In genomic region chr19:53102701-53103140, GRCh38 we compare ENCODE assay signal across 8 cellular contexts. TPM values are rescaled to one million over a fixed set of nuclear protein-coding genes. Genes with fewer than 3 reads are reported as not detected.
DNase-seq lines count a peak whose midpoint lies in the region; ATAC-seq and TF ChIP-seq lines count a peak whose summit lies in the region.

No MANE protein-coding gene starts in this region.

- peaks cover 3% of the 10 kb centered on the region for H3F3A ChIP-seq in SK-N-SH (replicated peaks; ENCODE audit: insufficient read depth)

- peaks cover 53% of the 10 kb centered on the region for H3K36me3 Mint-ChIP-seq in brain

- peaks cover 55% of the 10 kb centered on the region for H3K79me2 ChIP-seq in SK-N-SH (ENCODE audit: insufficient read depth)

- no peaks in the 10 kb centered on the region for H3K9me3 ChIP-seq in SK-N-SH

- POLR2A ChIA-PET in SK-N-SH (lab: Yijun Ruan, JAX), result no interaction called here

- 2% methylated on average over 13 of the region's 28 CpGs for WGBS in SK-N-SH (ENCODE audit: low lambda C conversion rate)

- no peaks in the 10 kb centered on the region for H3K27me3 Mint-ChIP-seq in brain

- H3K27ac ChIP-seq in SK-N-SH (ENCODE audit: low read depth in 2 of 2, low read length in 1 of 2), result peak overlapping the region; percentile 73 to 80

- H3K9ac ChIP-seq in SK-N-SH, result peak overlapping the region; percentile 88

- H2AFZ ChIP-seq in SK-N-SH (ENCODE audit: low read depth), result peak overlapping the region; percentile 47; the same call in 1 of the 2 replicates

- peaks cover 0 to 10% of the 10 kb centered on the region in 2 experiments; a peak in 2 of 4 replicates for H3K4me1 ChIP-seq in SK-N-SH (ENCODE audit: control insufficient read depth in 1 of 2, insufficient read depth in 2 of 2, low read depth in 1 of 2, low read length in 1 of 2)

- peak overlapping the region; percentile 92 for H3K4me2 ChIP-seq in SK-N-SH

- H3K36me3 ChIP-seq in SK-N-SH (replicated peaks in 1 of 2; ENCODE audit: control insufficient read depth in 1 of 2, insufficient read depth in 2 of 2, low read length in 1 of 2), result peaks cover 6 to 9% of the 10 kb centered on the region in 2 experiments

- H3K27ac Mint-ChIP-seq in brain, result peak overlapping the region; percentile 78 to 96 (median 94)

- no peaks in the 10 kb centered on the region for H3K9me2 ChIP-seq in SK-N-SH

- TF ChIP-seq RAD21 in SK-N-SH (IDR thresholded peaks at IDR 0.05; ENCODE audit: low read length), result no peak

- TF ChIP-seq EP300 in SK-N-SH (IDR thresholded peaks at IDR 0.05; ENCODE audit: borderline replicate concordance in 1 of 2, low read depth in 1 of 2, low read length in 1 of 2), result no peak

- H3K27me3 ChIP-seq in SK-N-SH (ENCODE audit: insufficient read depth), result no peaks in the 10 kb centered on the region

- peak overlapping the region; percentile 88 to 95 (median 92) for H3K4me3 Mint-ChIP-seq in brain

- H4K20me1 ChIP-seq in SK-N-SH (ENCODE audit: insufficient read depth), result no peaks in the 10 kb centered on the region; the same call in 1 of the 2 replicates

- CTCF ChIA-PET in SK-N-SH (lab: Yijun Ruan, JAX), result interaction anchor here (1.2 to 1.9 kb wide), 2 partner anchors 26 to 93 kb away, joined by 3 to 5 read pairs; no protein-coding TSS in a partner anchor

- no peaks in the 10 kb centered on the region for H3K9me3 Mint-ChIP-seq in brain

- TF ChIP-seq CTCF in SK-N-SH (IDR thresholded peaks at IDR 0.05) (no peak), brain (conservative IDR thresholded peaks at IDR 0.05) (no peak)

- peak; percentile 13 for ATAC-seq in HG03039 (IDR thresholded peaks at IDR 0.05; ENCODE audit: unreplicated experiment)
- ATAC-seq in GM21786 (IDR thresholded peaks at IDR 0.05; ENCODE audit: unreplicated experiment), result no peak

- DNase-seq in DMS53 (lab: John Stamatoyannopoulos, UW) (peak; percentile 69), DMS53 treated with DMSO at 0.1 percent for 48 hours (lab: John Stamatoyannopoulos, UW; ENCODE audit: unreplicated experiment) (no peak), SK-N-SH (peak; percentile 69), islet precursor cell (peak; percentile 62)
- peak; percentile 3 to 14 for DNase-seq in stimulated activated CD4-positive, alpha-beta T cell treated with anti-CD3 and anti-CD28 coated beads, Interleukin-1b, Interleukin-23, amount 100 ng/mL, for 4 hours (ENCODE audit: low read depth in 2 of 2)

- H3K4me1 Mint-ChIP-seq in brain, result peaks cover 50% of the 10 kb centered on the region

- peak overlapping the region; percentile 77 to 90 for H3K4me3 ChIP-seq in SK-N-SH (ENCODE audit: low read depth in 2 of 2, low read length in 1 of 2)

TF ChIP-seq in SK-N-SH, 30 proteins besides CTCF, POLR2A, EP300 and RAD21:
- TF ChIP-seq JUND (IDR thresholded peaks at IDR 0.05) (no peak), MXI1 (IDR thresholded peaks at IDR 0.05; ENCODE audit: low read depth, low read length) (peak; percentile 35; the same call in 1 of the 2 replicates), SIN3A (IDR thresholded peaks at IDR 0.05; ENCODE audit: borderline replicate concordance, low read depth, low read length) (no peak)

RNA-seq across cellular contexts. Expression of gene ZNF160, which starts 0.5 kb away (rescaled TPM):
- polyA plus RNA-seq in SK-N-SH (2012; rRNA removed) (10.1 and 12.3 TPM in 2 replicates), brain (ENCODE audit: insufficient read depth, low read depth, low replicate concordance) (4.5 TPM)
- 7.5 and 7.8 TPM in 2 replicates for polyA plus RNA-seq in SK-N-SH (2012; cell fraction: cytosol; rRNA removed)
- 37.3 and 43.1 TPM in 2 replicates for polyA plus RNA-seq in SK-N-SH (2012; cell fraction: nucleus; rRNA removed)

RNA-seq across cellular contexts. Expression of gene ZNF415, which starts 30.0 kb away (rescaled TPM):
- polyA plus RNA-seq in SK-N-SH (2012; rRNA removed) (1.6 and 1.9 TPM in 2 replicates), brain (ENCODE audit: insufficient read depth, low read depth, low replicate concordance) (5.1 TPM)
- 2.6 TPM in 2 replicates for polyA plus RNA-seq in SK-N-SH (2012; cell fraction: cytosol; rRNA removed)
- 2.8 TPM in 2 replicates for polyA plus RNA-seq in SK-N-SH (2012; cell fraction: nucleus; rRNA removed)

RNA-seq across cellular contexts. Expression of gene ZNF347, which starts 56.1 kb away (rescaled TPM):
- 2.2 and 2.6 TPM in 2 replicates for polyA plus RNA-seq in SK-N-SH (2012; rRNA removed)
- 2.1 and 2.3 TPM in 2 replicates for polyA plus RNA-seq in SK-N-SH (2012; cell fraction: cytosol; rRNA removed)
- 3.2 and 4.2 TPM in 2 replicates for polyA plus RNA-seq in SK-N-SH (2012; cell fraction: nucleus; rRNA removed)
- polyA plus RNA-seq in brain (ENCODE audit: insufficient read depth, low read depth, low replicate concordance), result 1.9 TPM

RNA-seq across cellular contexts. Expression of gene ERVV-2, which starts 58.2 kb away (rescaled TPM):
- polyA plus RNA-seq in SK-N-SH (2012; rRNA removed) (not detected in 2 replicates), brain (ENCODE audit: insufficient read depth, low read depth, low replicate concordance) (not detected)
- not detected in 2 replicates for polyA plus RNA-seq in SK-N-SH (2012; cell fraction: cytosol; rRNA removed)
- not detected in 2 replicates for polyA plus RNA-seq in SK-N-SH (2012; cell fraction: nucleus; rRNA removed)
